17 cellular contexts compared by ENCODE assay signal in the genomic region with DNA sequence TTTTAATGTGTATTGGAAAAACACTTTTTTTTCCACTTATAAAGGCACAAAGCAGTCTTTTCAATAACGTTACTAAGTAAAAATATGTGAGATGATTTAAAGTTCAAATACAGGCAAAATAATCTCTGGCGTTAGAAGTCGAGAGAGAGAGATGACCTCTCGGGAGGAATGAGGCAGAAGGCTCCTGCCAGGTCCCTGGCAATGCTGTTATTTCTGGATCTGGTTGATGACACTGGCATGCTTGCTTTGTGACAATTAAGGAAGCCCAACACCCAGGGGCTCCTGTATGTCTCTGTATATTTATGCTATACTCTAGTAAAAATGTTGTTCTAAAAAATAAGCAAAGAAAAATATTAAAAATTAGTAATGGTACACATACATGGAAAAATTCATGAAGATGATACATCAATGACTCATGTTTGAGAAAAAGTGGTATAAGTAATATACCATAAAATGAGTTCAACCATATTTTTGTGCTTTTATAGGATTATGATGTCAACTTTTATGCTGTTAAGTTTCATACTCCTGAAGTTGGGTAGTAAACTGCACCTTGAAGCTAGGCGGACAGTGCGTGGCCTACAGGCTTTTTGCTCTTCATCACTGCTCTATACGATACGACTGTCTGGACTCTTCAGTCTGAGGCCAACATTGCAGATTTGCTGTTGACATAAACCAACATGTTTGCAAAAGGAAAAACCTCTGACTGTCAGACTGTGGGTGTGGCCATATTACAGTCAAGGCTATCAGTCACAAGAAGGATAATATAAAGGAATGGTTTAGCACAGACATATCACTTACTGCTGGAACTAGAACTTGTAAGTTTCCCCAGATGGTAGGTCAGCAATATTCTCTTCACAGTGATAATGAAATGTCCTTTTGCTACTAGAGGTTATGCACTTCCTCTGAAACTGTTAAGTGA. TPM values are rescaled to one million over a fixed set of nuclear protein-coding genes. Genes with fewer than 3 reads are reported as not detected.
DNase-seq lines count a peak whose midpoint lies in the region; ATAC-seq and TF ChIP-seq lines count a peak whose summit lies in the region.
"Had no signal": no experiment of that assay in that cellular context is flagged by ENCODE, and none has a peak within 500 bp of the region (broad histone marks: within the 10 kb centered on the region; RNA-seq: fewer than 3 reads in every experiment).

No MANE protein-coding gene starts in this region.

- CTCF ChIA-PET in activated CD8-positive, alpha-beta T cell treated with anti-CD3 and anti-CD28 coated beads for 36 hours (lab: Charles Lee) = no interaction called here
- CTCF ChIA-PET in activated CD8-positive, alpha-beta T cell treated with anti-CD3 and anti-CD28 coated beads, Interleukin-2, amount 10 ng/mL, durations not matched to agents 7 days and 5 days (lab: Charles Lee) = no interaction called here

- H3K9me3 ChIP-seq in hepatocyte (ENCODE audit: low read depth) (no peaks in the 10 kb centered on the region), adrenal gland (replicated peaks in 1 of 3) (no peaks in the 10 kb centered on the region)
- H3K9me3 ChIP-seq: Peyer's patch had no signal

- no peaks in the 10 kb centered on the region for H3K27me3 Mint-ChIP-seq in activated CD8-positive, alpha-beta T cell treated with anti-CD3 and anti-CD28 coated beads for 36 hours
- H3K27me3 Mint-ChIP-seq in activated CD8-positive, alpha-beta T cell treated with anti-CD3 and anti-CD28 coated beads, Interleukin-2, amount 10 ng/mL, durations not matched to agents 7 days and 5 days (ENCODE audit: low read depth) = no peaks in the 10 kb centered on the region
- H3K27me3 Mint-ChIP-seq in effector memory CD8-positive, alpha-beta T cell = no peaks in the 10 kb centered on the region

- H3K4me3 Mint-ChIP-seq in activated CD8-positive, alpha-beta T cell treated with anti-CD3 and anti-CD28 coated beads for 36 hours = no peak overlapping the region
- no peak overlapping the region for H3K4me3 Mint-ChIP-seq in activated CD8-positive, alpha-beta T cell treated with anti-CD3 and anti-CD28 coated beads, Interleukin-2, amount 10 ng/mL, durations not matched to agents 7 days and 5 days
- no peak overlapping the region for H3K4me3 Mint-ChIP-seq in effector memory CD8-positive, alpha-beta T cell
- H3K4me3 Mint-ChIP-seq: CD14-positive monocyte had no signal

- no peak for DNase-seq in activated CD8-positive, alpha-beta T cell treated with anti-CD3 and anti-CD28 coated beads for 36 hours
- no peak for DNase-seq in activated CD8-positive, alpha-beta T cell treated with anti-CD3 and anti-CD28 coated beads, Interleukin-2, amount 10 ng/mL, durations not matched to agents 7 days and 5 days
- DNase-seq in ELR (ENCODE audit: low read depth) (peak; percentile 32), hepatocyte (ENCODE audit: low spot score) (peak; percentile 18), adrenal gland (no peak)
- no peak for DNase-seq in effector memory CD8-positive, alpha-beta T cell
- DNase-seq: DMS79, GDM1, HCEC 1CT, IMR-90, Kasumi-1, NCI-H187 treated with DMSO at 0.1 percent for 48 hours, NCI-H510A, NCI-H82, Peyer's patch had no signal

- H3K27me3 ChIP-seq in hepatocyte (no peaks in the 10 kb centered on the region), adrenal gland (no peaks in the 10 kb centered on the region)
- H3K27me3 ChIP-seq: Peyer's patch had no signal

- no peak for TF ChIP-seq POLR2A in adrenal gland (IDR thresholded peaks at IDR 0.05)

- WGBS in hepatocyte (ENCODE audit: low lambda C conversion rate, missing lambda C conversion rate) = 97% methylated on average over 8 of the region's 8 CpGs
- 87 to 92% (median 90%) methylated on average over 8 of the region's 8 CpGs for WGBS in adrenal gland, 4 donors

- H3K4me3 ChIP-seq in hepatocyte (no peak overlapping the region), adrenal gland (no peak overlapping the region)
- H3K4me3 ChIP-seq: Peyer's patch had no signal

- no peaks in the 10 kb centered on the region for H4K20me1 ChIP-seq in hepatocyte (ENCODE audit: insufficient read depth, poor library complexity, severe bottlenecking)

- H3K4me1 ChIP-seq in hepatocyte (ENCODE audit: insufficient read depth) (no peaks in the 10 kb centered on the region), adrenal gland (replicated peaks in 1 of 2) (peaks cover 0 to 7% of the 10 kb centered on the region in 2 donors)

- H3K9me3 Mint-ChIP-seq in activated CD8-positive, alpha-beta T cell treated with anti-CD3 and anti-CD28 coated beads for 36 hours = no peaks in the 10 kb centered on the region
- no peaks in the 10 kb centered on the region for H3K9me3 Mint-ChIP-seq in activated CD8-positive, alpha-beta T cell treated with anti-CD3 and anti-CD28 coated beads, Interleukin-2, amount 10 ng/mL, durations not matched to agents 7 days and 5 days (ENCODE audit: insufficient read depth)
- H3K9me3 Mint-ChIP-seq in effector memory CD8-positive, alpha-beta T cell = no peaks in the 10 kb centered on the region
- H3K9me3 Mint-ChIP-seq: CD14-positive monocyte had no signal

- no peaks in the 10 kb centered on the region for H3K9me2 ChIP-seq in hepatocyte (replicated peaks; ENCODE audit: insufficient read depth)

- H3K27ac ChIP-seq in hepatocyte (no peak overlapping the region), adrenal gland (no peak overlapping the region)
- H3K27ac ChIP-seq: Peyer's patch had no signal

- H2AFZ ChIP-seq in hepatocyte = no peak overlapping the region

- POLR2A ChIA-PET in activated CD8-positive, alpha-beta T cell treated with anti-CD3 and anti-CD28 coated beads for 36 hours (lab: Charles Lee) = no interaction called here
- POLR2A ChIA-PET in activated CD8-positive, alpha-beta T cell treated with anti-CD3 and anti-CD28 coated beads, Interleukin-2, amount 10 ng/mL, durations not matched to agents 7 days and 5 days (lab: Charles Lee) = no interaction called here

- peaks cover 53% of the 10 kb centered on the region for H3K36me3 Mint-ChIP-seq in activated CD8-positive, alpha-beta T cell treated with anti-CD3 and anti-CD28 coated beads for 36 hours (ENCODE audit: low read depth)
- peaks cover 68% of the 10 kb centered on the region for H3K36me3 Mint-ChIP-seq in activated CD8-positive, alpha-beta T cell treated with anti-CD3 and anti-CD28 coated beads, Interleukin-2, amount 10 ng/mL, durations not matched to agents 7 days and 5 days (ENCODE audit: low read depth)
- H3K36me3 Mint-ChIP-seq in effector memory CD8-positive, alpha-beta T cell (ENCODE audit: insufficient read depth) = peaks cover 73% of the 10 kb centered on the region

- no peak overlapping the region for H3K4me2 ChIP-seq in hepatocyte

- peaks cover 17% of the 10 kb centered on the region for H3K79me2 ChIP-seq in hepatocyte

- H3K27ac Mint-ChIP-seq in activated CD8-positive, alpha-beta T cell treated with anti-CD3 and anti-CD28 coated beads for 36 hours = peak overlapping the region; percentile 55
- H3K27ac Mint-ChIP-seq in activated CD8-positive, alpha-beta T cell treated with anti-CD3 and anti-CD28 coated beads, Interleukin-2, amount 10 ng/mL, durations not matched to agents 7 days and 5 days = no peak overlapping the region
- peak overlapping the region; percentile 23 to 55 for H3K27ac Mint-ChIP-seq in effector memory CD8-positive, alpha-beta T cell

- ATAC-seq in activated CD8-positive, alpha-beta T cell treated with anti-CD3 and anti-CD28 coated beads for 36 hours = no peak
- no peak for ATAC-seq in activated CD8-positive, alpha-beta T cell treated with anti-CD3 and anti-CD28 coated beads, Interleukin-2, amount 10 ng/mL, durations not matched to agents 7 days and 5 days
- no peak for ATAC-seq in effector memory CD8-positive, alpha-beta T cell (replicated peaks)
- ATAC-seq in GM18498 (IDR thresholded peaks at IDR 0.05; ENCODE audit: unreplicated experiment) = no peak

- H3K36me3 ChIP-seq in hepatocyte (replicated peaks; ENCODE audit: insufficient read depth, low read depth) (peaks cover 4% of the 10 kb centered on the region), adrenal gland (replicated peaks in 1 of 2) (peaks cover 0 to 59% of the 10 kb centered on the region in 2 donors)

- intact Hi-C loops in activated CD8-positive, alpha-beta T cell treated with anti-CD3 and anti-CD28 coated beads for 36 hours (cut with micrococcal nuclease) = no loop called here
- intact Hi-C loops in adrenal gland (cut with DNase I) = no loop called here

- no peak for TF ChIP-seq CTCF in activated CD8-positive, alpha-beta T cell treated with anti-CD3 and anti-CD28 coated beads for 36 hours (IDR thresholded peaks at IDR 0.05)
- no peak for TF ChIP-seq CTCF in hepatocyte (IDR thresholded peaks at IDR 0.05; ENCODE audit: poor library complexity)
- TF ChIP-seq CTCF in adrenal gland (IDR thresholded peaks at IDR 0.05) = no peak

- H3K4me1 Mint-ChIP-seq in activated CD8-positive, alpha-beta T cell treated with anti-CD3 and anti-CD28 coated beads for 36 hours (ENCODE audit: low read depth) = peaks cover 7% of the 10 kb centered on the region
- H3K4me1 Mint-ChIP-seq in activated CD8-positive, alpha-beta T cell treated with anti-CD3 and anti-CD28 coated beads, Interleukin-2, amount 10 ng/mL, durations not matched to agents 7 days and 5 days (ENCODE audit: low read depth) = peaks cover 12% of the 10 kb centered on the region
- peaks cover 7 to 12% of the 10 kb centered on the region in 2 donors for H3K4me1 Mint-ChIP-seq in effector memory CD8-positive, alpha-beta T cell (ENCODE audit: low read depth in 2 of 2)
- H3K4me1 Mint-ChIP-seq: CD14-positive monocyte had no signal

RNA-seq across cellular contexts. Expression of gene VPS4B, which starts 19.8 kb away (rescaled TPM):
- total RNA-seq in activated CD8-positive, alpha-beta T cell treated with anti-CD3 and anti-CD28 coated beads for 36 hours = 10 to 100 TPM; 34.8 to 35.9 TPM
- total RNA-seq in activated CD8-positive, alpha-beta T cell treated with anti-CD3 and anti-CD28 coated beads, Interleukin-2, amount 10 ng/mL, durations not matched to agents 7 days and 5 days = 10 to 100 TPM; 62.8 to 67.2 TPM
- total RNA-seq in hepatocyte = 49.2 and 60.6 TPM in 2 replicates
- polyA plus RNA-seq in hepatocyte = 30.3 and 35.0 TPM in 2 replicates
- 10 to 100 TPM; 15.0 to 58.5 (median 36.1) TPM for total RNA-seq in adrenal gland
- polyA plus RNA-seq in adrenal gland = 10 to 100 TPM in 1 of 3 donors, 1 to 10 TPM in 2; 6.6 to 44.4 (median 9.4) TPM

RNA-seq across cellular contexts. Expression of gene KDSR, which starts 35.5 kb away (rescaled TPM):
- total RNA-seq in activated CD8-positive, alpha-beta T cell treated with anti-CD3 and anti-CD28 coated beads for 36 hours = 10 to 100 TPM; 53.4 TPM
- 10 to 100 TPM; 38.2 to 38.4 TPM for total RNA-seq in activated CD8-positive, alpha-beta T cell treated with anti-CD3 and anti-CD28 coated beads, Interleukin-2, amount 10 ng/mL, durations not matched to agents 7 days and 5 days
- 26.5 and 33.6 TPM in 2 replicates for total RNA-seq in hepatocyte
- polyA plus RNA-seq in hepatocyte = 50.7 and 55.1 TPM in 2 replicates
- total RNA-seq in adrenal gland = 100 to 1,000 TPM in 1 of 8 donors, 10 to 100 TPM in 7; 39.8 to 102 (median 52.5) TPM
- 10 to 100 TPM in 2 of 3 donors, 1 to 10 TPM in 1; 8.2 to 36.7 (median 15.1) TPM for polyA plus RNA-seq in adrenal gland

Comparison
In these comparisons a context has a peak if more than half of its experiments do, and no peak if none do; other contexts are left out.
1. DNase-seq: peak in ELR (single experiment) and hepatocyte (single experiment); none in activated CD8-positive, alpha-beta T cell treated with anti-CD3 and anti-CD28 coated beads for 36 hours (single experiment), activated CD8-positive, alpha-beta T cell treated with anti-CD3 and anti-CD28 coated beads, Interleukin-2, amount 10 ng/mL, durations not matched to agents 7 days and 5 days (single experiment), effector memory CD8-positive, alpha-beta T cell (0 of 3) and adrenal gland (0 of 7).